In the genomic region with DNA sequence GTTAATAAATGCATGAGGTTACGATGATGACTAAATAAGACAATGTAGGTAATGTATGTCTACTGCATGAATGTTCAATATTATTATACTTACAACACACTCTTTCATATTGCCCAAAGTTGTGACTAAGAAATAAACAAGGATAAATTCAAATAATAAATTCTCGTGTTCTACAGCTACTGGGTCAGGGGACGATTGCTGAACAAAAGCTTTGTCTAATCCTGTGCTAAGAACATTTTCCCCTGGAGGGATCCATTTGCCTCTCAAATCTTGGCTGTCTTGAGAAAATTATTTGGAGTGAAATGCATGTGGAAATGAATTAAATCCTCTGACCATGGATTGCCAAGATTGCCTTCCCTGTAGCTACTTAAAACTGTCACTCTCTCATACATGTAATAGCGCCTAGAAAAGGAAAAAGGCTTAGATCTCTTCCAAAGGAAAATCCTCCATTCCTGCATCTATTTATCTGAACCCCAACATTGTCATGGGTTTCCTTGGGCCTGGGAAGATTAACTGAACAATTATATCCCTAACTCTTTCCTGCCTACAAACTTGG, we compare ENCODE assay signal across 28 cellular contexts.
"Had no signal": no experiment of that assay in that cellular context is flagged by ENCODE, and none has a peak within 500 bp of the region (broad histone marks: within the 10 kb centered on the region; RNA-seq: fewer than 3 reads in every experiment).

No MANE protein-coding gene starts in this region.

- H3K27ac ChIP-seq: neutrophil, pancreas, psoas muscle, right lobe of liver, sigmoid colon, stomach, thoracic aorta, thyroid gland, tibial nerve, upper lobe of left lung, vagina had no signal

- H3K4me3 ChIP-seq: pancreas, psoas muscle, right lobe of liver, sigmoid colon, stomach, thoracic aorta, thyroid gland, tibial nerve, upper lobe of left lung, vagina had no signal

- DNase-seq: naive thymus-derived CD8-positive, alpha-beta T cell; nucleus accumbens; pancreas; psoas muscle; right cardiac atrium; right lobe of liver; sigmoid colon; small intestine; stimulated activated CD4-positive, alpha-beta T cell treated with anti-CD3 and anti-CD28 coated beads, Interleukin-15, amount 100 ng/mL, for 24 hours; stimulated activated CD4-positive, alpha-beta T cell treated with anti-CD3 and anti-CD28 coated beads, Interleukin-2, amount 100 ng/mL, for 24 hours; stimulated activated CD4-positive, alpha-beta T cell treated with anti-CD3 and anti-CD28 coated beads, Interleukin-2, amount 100 ng/mL, for 48 hours; stimulated activated CD4-positive, alpha-beta T cell treated with anti-CD3 and anti-CD28 coated beads, Interleukin-4, amount 100 ng/mL, for 24 hours; stimulated activated naive B cell treated with anti-CD40 and anti-IgM and Interleukin-4, amounts not matched to agents 10 μg/mL and 1 μg/mL and 100 μg/mL, for 72 hours; stimulated activated naive CD4-positive, alpha-beta T cell treated with Interleukin-2 at 50 U/mL for 16 hours; stomach; thyroid gland; trophoblast cell; upper lobe of left lung had no signal

- ATAC-seq: naive thymus-derived CD8-positive, alpha-beta T cell; natural killer cell treated with Interleukin-12 subunit alpha and Interleukin-12 subunit beta and Interleukin-15 and Interleukin-18, amount 100 ng/mL, for 72 hours; pancreas; psoas muscle; right cardiac atrium; right lobe of liver; stimulated activated effector memory CD8-positive, alpha-beta T cell treated with anti-CD3 and anti-CD28 coated beads, Interleukin-12 subunit alpha, Interleukin-12 subunit beta, amount 100 ng/mL, for 72 hours; stimulated activated naive B cell treated with anti-CD40 and anti-IgM and Interleukin-4, amounts not matched to agents 10 μg/mL and 1 μg/mL and 100 μg/mL, for 72 hours had no signal

- H3K36me3 Mint-ChIP-seq: natural killer cell treated with Interleukin-12 subunit alpha and Interleukin-12 subunit beta and Interleukin-15 and Interleukin-18, amount 100 ng/mL, for 72 hours; stimulated activated effector memory CD8-positive, alpha-beta T cell treated with anti-CD3 and anti-CD28 coated beads, Interleukin-12 subunit alpha, Interleukin-12 subunit beta, amount 100 ng/mL, for 72 hours; stimulated activated naive B cell treated with anti-CD40 and anti-IgM and Interleukin-4, amounts not matched to agents 10 μg/mL and 1 μg/mL and 100 μg/mL, for 72 hours had no signal

- H3K4me1 ChIP-seq: pancreas, psoas muscle, right lobe of liver, sigmoid colon, stomach, thyroid gland, tibial nerve, upper lobe of left lung, vagina had no signal

- H3K36me3 ChIP-seq: neutrophil, pancreas, right lobe of liver, sigmoid colon, stomach, thoracic aorta, thyroid gland, tibial nerve, upper lobe of left lung, vagina had no signal

- H3K4me1 Mint-ChIP-seq: neural crest cell; stimulated activated effector memory CD8-positive, alpha-beta T cell treated with anti-CD3 and anti-CD28 coated beads, Interleukin-12 subunit alpha, Interleukin-12 subunit beta, amount 100 ng/mL, for 72 hours; stimulated activated naive B cell treated with anti-CD40 and anti-IgM and Interleukin-4, amounts not matched to agents 10 μg/mL and 1 μg/mL and 100 μg/mL, for 72 hours had no signal

- H3K27me3 ChIP-seq: neutrophil, pancreas, right lobe of liver, sigmoid colon, stomach, thyroid gland, tibial nerve, upper lobe of left lung, vagina had no signal

- FAIRE-seq: pancreas, small intestine, urothelium cell line had no signal

- H3K4me3 Mint-ChIP-seq: naive thymus-derived CD8-positive, alpha-beta T cell; natural killer cell treated with Interleukin-12 subunit alpha and Interleukin-12 subunit beta and Interleukin-15 and Interleukin-18, amount 100 ng/mL, for 72 hours; neural crest cell; stimulated activated effector memory CD8-positive, alpha-beta T cell treated with anti-CD3 and anti-CD28 coated beads, Interleukin-12 subunit alpha, Interleukin-12 subunit beta, amount 100 ng/mL, for 72 hours; stimulated activated naive B cell treated with anti-CD40 and anti-IgM and Interleukin-4, amounts not matched to agents 10 μg/mL and 1 μg/mL and 100 μg/mL, for 72 hours; stimulated activated naive CD8-positive, alpha-beta T cell treated with anti-CD3 and anti-CD28 coated beads, Interleukin-15, Interleukin-2, amounts not matched to agents 100 ng/mL and 50 ng/mL, for 24 hours had no signal

- H3K9me3 ChIP-seq: neutrophil, pancreas, psoas muscle, right lobe of liver, sigmoid colon, stomach, thoracic aorta, thyroid gland, tibial nerve, upper lobe of left lung, vagina had no signal

- H3K9me3 Mint-ChIP-seq: neural crest cell had no signal

- H3K27me3 Mint-ChIP-seq: naive thymus-derived CD8-positive, alpha-beta T cell; natural killer cell treated with Interleukin-12 subunit alpha and Interleukin-12 subunit beta and Interleukin-15 and Interleukin-18, amount 100 ng/mL, for 72 hours; progenitor cell of endocrine pancreas; stimulated activated naive CD8-positive, alpha-beta T cell treated with anti-CD3 and anti-CD28 coated beads, Interleukin-15, Interleukin-2, amounts not matched to agents 100 ng/mL and 50 ng/mL, for 24 hours had no signal

- H3K27ac Mint-ChIP-seq: natural killer cell treated with Interleukin-12 subunit alpha and Interleukin-12 subunit beta and Interleukin-15 and Interleukin-18, amount 100 ng/mL, for 72 hours; progenitor cell of endocrine pancreas; stimulated activated effector memory CD8-positive, alpha-beta T cell treated with anti-CD3 and anti-CD28 coated beads, Interleukin-12 subunit alpha, Interleukin-12 subunit beta, amount 100 ng/mL, for 72 hours; stimulated activated naive B cell treated with anti-CD40 and anti-IgM and Interleukin-4, amounts not matched to agents 10 μg/mL and 1 μg/mL and 100 μg/mL, for 72 hours; stimulated activated naive CD8-positive, alpha-beta T cell treated with anti-CD3 and anti-CD28 coated beads, Interleukin-15, Interleukin-2, amounts not matched to agents 100 ng/mL and 50 ng/mL, for 24 hours had no signal
